1 cellular context compared by ENCODE assay signal in genomic region chr13:113981201-113981605, GRCh38.
A peak's percentile ranks its signal among the peaks of the same experiment; 100 is the strongest.
TF ChIP-seq lines count a peak whose summit lies in the region.

No MANE protein-coding gene starts in this region.

TF ChIP-seq in Ishikawa, 13 proteins besides CTCF, POLR2A, EP300 and RAD21 (continued from another document):
- TF ChIP-seq, protein P1, sequence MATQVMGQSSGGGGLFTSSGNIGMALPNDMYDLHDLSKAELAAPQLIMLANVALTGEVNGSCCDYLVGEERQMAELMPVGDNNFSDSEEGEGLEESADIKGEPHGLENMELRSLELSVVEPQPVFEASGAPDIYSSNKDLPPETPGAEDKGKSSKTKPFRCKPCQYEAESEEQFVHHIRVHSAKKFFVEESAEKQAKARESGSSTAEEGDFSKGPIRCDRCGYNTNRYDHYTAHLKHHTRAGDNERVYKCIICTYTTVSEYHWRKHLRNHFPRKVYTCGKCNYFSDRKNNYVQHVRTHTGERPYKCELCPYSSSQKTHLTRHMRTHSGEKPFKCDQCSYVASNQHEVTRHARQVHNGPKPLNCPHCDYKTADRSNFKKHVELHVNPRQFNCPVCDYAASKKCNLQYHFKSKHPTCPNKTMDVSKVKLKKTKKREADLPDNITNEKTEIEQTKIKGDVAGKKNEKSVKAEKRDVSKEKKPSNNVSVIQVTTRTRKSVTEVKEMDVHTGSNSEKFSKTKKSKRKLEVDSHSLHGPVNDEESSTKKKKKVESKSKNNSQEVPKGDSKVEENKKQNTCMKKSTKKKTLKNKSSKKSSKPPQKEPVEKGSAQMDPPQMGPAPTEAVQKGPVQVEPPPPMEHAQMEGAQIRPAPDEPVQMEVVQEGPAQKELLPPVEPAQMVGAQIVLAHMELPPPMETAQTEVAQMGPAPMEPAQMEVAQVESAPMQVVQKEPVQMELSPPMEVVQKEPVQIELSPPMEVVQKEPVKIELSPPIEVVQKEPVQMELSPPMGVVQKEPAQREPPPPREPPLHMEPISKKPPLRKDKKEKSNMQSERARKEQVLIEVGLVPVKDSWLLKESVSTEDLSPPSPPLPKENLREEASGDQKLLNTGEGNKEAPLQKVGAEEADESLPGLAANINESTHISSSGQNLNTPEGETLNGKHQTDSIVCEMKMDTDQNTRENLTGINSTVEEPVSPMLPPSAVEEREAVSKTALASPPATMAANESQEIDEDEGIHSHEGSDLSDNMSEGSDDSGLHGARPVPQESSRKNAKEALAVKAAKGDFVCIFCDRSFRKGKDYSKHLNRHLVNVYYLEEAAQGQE (IDR thresholded peaks at IDR 0.05; ENCODE audit: low read depth), result no peak
- peak; percentile 18; the same call in 1 of the 2 replicates for TF ChIP-seq CEBPB (IDR thresholded peaks at IDR 0.05)
- peak; percentile 99 for TF ChIP-seq NFIC (IDR thresholded peaks at IDR 0.05)
- no peak for TF ChIP-seq CREB1 (IDR thresholded peaks at IDR 0.05; ENCODE audit: low read depth)
- TF ChIP-seq USF1 (IDR thresholded peaks at IDR 0.05), result peak; percentile 98
- peak; percentile 95 for TF ChIP-seq MAX (IDR thresholded peaks at IDR 0.05)
TF ChIP-seq in Ishikawa: peak in this region for 8.
